8 cellular contexts compared by ENCODE assay signal in the genomic region with DNA sequence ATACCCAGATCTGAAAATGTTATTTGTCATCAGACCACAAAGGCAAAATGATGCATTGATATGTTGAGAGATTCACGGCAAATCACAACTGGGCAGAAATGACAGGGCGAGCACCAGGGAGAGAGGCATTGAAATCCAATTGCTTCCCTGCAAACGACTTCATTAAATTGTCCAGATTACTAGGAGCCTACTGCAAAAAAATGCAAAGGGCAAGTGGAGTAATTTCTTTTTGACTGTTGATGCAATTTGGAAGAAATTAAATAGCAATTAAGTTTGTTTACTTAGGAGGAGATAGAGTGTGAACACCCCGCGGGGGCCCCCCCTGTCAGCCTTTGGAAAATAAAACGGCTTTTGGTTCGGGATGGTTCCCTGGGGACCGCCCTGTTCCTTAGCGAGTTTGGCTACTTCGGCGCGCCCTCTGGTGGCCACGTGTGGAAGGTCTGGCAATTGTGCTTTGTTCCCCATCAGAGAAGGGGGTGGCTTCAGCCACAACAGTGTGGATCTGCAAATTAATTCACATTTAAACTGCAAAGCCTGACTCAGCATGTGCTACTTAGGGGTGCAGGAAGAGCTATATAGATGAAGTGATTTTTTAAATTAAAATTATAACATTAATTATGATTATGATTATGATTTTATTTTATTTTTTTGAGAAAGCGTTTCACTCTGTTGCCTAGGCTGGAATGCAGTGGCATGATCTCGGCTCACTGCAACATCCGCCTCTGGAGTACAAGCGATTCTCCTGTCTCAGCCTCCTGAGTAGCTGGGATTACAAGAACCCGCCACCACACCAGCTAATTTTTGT. TPM values are rescaled to one million over a fixed set of nuclear protein-coding genes. Genes with fewer than 3 reads are reported as not detected.
DNase-seq lines count a peak whose midpoint lies in the region; ATAC-seq lines count a peak whose summit lies in the region.

No MANE protein-coding gene starts in this region.

- peak; percentile 92 for DNase-seq in AG08395 (ENCODE audit: low spot score)
- DNase-seq in H4 (ENCODE audit: low spot score), result peak; percentile 64
- DNase-seq in NCI-H226, result peak; percentile 51
- peak; percentile 68 to 74 for DNase-seq in activated CD4-positive, alpha-beta T cell treated with anti-CD3 and anti-CD28 coated beads for 24 hours (ENCODE audit: low read depth in 2 of 2)
- DNase-seq in cerebellum (ENCODE audit: low spot score), result peak; percentile 92
- DNase-seq in left lobe of liver (ENCODE audit: low spot score), result peak; percentile 83
- DNase-seq in stimulated activated CD4-positive, alpha-beta T cell treated with anti-CD3 and anti-CD28 coated beads, Interleukin-1b, Interleukin-23, amount 100 ng/mL, for 48 hours, result peak; percentile 73

- ATAC-seq in left lobe of liver, result peak; percentile 100
- no peak for ATAC-seq in GM18520 (IDR thresholded peaks at IDR 0.05; ENCODE audit: unreplicated experiment)

RNA-seq across cellular contexts. Expression of gene TMC7, which starts 14.5 kb away (rescaled TPM):
- total RNA-seq in H4 (2014; rRNA removed; shearing (Covaris generic)), result 0.77 and 1.5 TPM in 2 replicates
- 2.7 TPM for total RNA-seq in cerebellum
- 0.30 TPM for total RNA-seq in left lobe of liver

RNA-seq across cellular contexts. Expression of gene SMG1, which starts 43.0 kb away (rescaled TPM):
- total RNA-seq in H4 (2014; rRNA removed; shearing (Covaris generic)), result 14.5 and 16.9 TPM in 2 replicates
- total RNA-seq in cerebellum (129 TPM), left lobe of liver (30.8 TPM)
